In the genomic region with DNA sequence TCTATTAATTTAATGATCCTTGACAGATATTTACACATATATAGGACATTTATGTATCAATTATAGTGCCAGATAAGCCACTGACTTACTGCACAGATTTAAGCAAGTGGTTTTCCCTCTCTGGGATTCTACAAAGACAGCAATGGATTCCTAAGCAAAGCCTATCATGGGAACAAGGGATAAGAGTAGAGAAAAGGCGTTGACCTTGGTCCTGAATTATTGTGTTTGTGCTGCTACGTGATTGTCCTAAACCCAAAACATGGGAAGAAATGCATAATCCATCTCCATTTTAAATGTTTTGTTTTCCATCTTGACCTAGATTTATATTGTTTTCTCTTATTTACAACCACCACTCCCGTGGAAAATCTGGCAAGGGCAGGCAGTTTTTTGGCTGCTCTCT, we compare ENCODE assay signal across 2 cellular contexts.
TF ChIP-seq lines count a peak whose summit lies in the region.

No MANE protein-coding gene starts in this region.

TF ChIP-seq in A549, 52 proteins besides CTCF, POLR2A, EP300 and RAD21 (continued from another document):
- TF ChIP-seq REST (IDR thresholded peaks at IDR 0.05) (peak; percentile 75; the same call in 1 of the 2 replicates), MYC (IDR thresholded peaks at IDR 0.05; ENCODE audit: borderline replicate concordance, low read length) (no peak), EHMT2 (IDR thresholded peaks at IDR 0.05; ENCODE audit: low read depth) (no peak)

TF ChIP-seq in HCT116, 20 proteins besides CTCF, POLR2A, EP300 and RAD21 (continued from another document):
- peak; percentile 30 for TF ChIP-seq REST (IDR thresholded peaks at IDR 0.05; ENCODE audit: low read depth)
